1 cellular context compared by ENCODE assay signal in genomic region chr17:79532107-79532790, GRCh38.
TF ChIP-seq lines count a peak whose summit lies in the region.

No MANE protein-coding gene starts in this region.

TF ChIP-seq in GM23338, 12 proteins besides CTCF, POLR2A, EP300 and RAD21 (continued from another document):
- TF ChIP-seq ZNF462 (CRISPR knock-in tag; IDR thresholded peaks at IDR 0.05): no peak
- TF ChIP-seq NANOG (IDR thresholded peaks at IDR 0.05; ENCODE audit: borderline replicate concordance): no peak
- TF ChIP-seq POLR2AphosphoS5 (IDR thresholded peaks at IDR 0.05; ENCODE audit: low read depth): no peak
- no peak for TF ChIP-seq ZNF331 (CRISPR knock-in tag; IDR thresholded peaks at IDR 0.05; ENCODE audit: low read depth)
- TF ChIP-seq STAT1 (IDR thresholded peaks at IDR 0.05; ENCODE audit: unreplicated experiment): no peak
- TF ChIP-seq EZH2 (IDR thresholded peaks at IDR 0.05; ENCODE audit: low read depth, unreplicated experiment): no peak
- no peak for TF ChIP-seq ETS1 (IDR thresholded peaks at IDR 0.05)
TF ChIP-seq in GM23338: peak in this region for 0.
